8 cellular contexts compared by ENCODE assay signal in genomic region chr20:45470939-45471338, GRCh38. TPM values are rescaled to one million over a fixed set of nuclear protein-coding genes. Genes with fewer than 3 reads are reported as not detected.
DNase-seq lines count a peak whose midpoint lies in the region; ATAC-seq and TF ChIP-seq lines count a peak whose summit lies in the region.

No MANE protein-coding gene starts in this region.

- DNase-seq in Right ventricle myocardium inferior (ENCODE audit: missing footprints) = no peak
- no peak for DNase-seq in cardiac septum (ENCODE audit: low spot score)
- DNase-seq in RWPE2 (ENCODE audit: low spot score) = peak; percentile 66
- DNase-seq in head of caudate nucleus = peak in 31 of 42 donors; percentile 21 to 72 (median 40)
- DNase-seq in sciatic nerve (ENCODE audit: low spot score) = no peak
- no peak for DNase-seq in mesenteric fat pad (ENCODE audit: low spot score)
- no peak for DNase-seq in dedifferentiated amniotic fluid mesenchymal stem cell (ENCODE audit: extremely low spot score)
- DNase-seq in WERI-Rb-1 = no peak

- TF ChIP-seq CTCF in RWPE2 (IDR thresholded peaks at IDR 0.05; ENCODE audit: poor library complexity, severe bottlenecking) = peak; percentile 32
- no peak for TF ChIP-seq CTCF in WERI-Rb-1 (IDR thresholded peaks at IDR 0.05; ENCODE audit: low read depth, low read length)

- no peak overlapping the region for H3K4me3 ChIP-seq in RWPE2 (ENCODE audit: severe bottlenecking)
- no peak overlapping the region for H3K4me3 ChIP-seq in WERI-Rb-1 (ENCODE audit: low read depth, low read length)

- ATAC-seq in Right ventricle myocardium inferior = peak; percentile 23
- no peak for ATAC-seq in RWPE2 (ENCODE audit: low read depth)
- peak; percentile 44 for ATAC-seq in sciatic nerve

- H3K27me3 ChIP-seq in RWPE2 (ENCODE audit: insufficient read depth, poor library complexity, severe bottlenecking) = peaks cover 76% of the 10 kb centered on the region
- H3K27me3 ChIP-seq in WERI-Rb-1 (ENCODE audit: insufficient read depth, low read depth, severe bottlenecking) = no peaks in the 10 kb centered on the region

- H3K9me3 ChIP-seq in RWPE2 (ENCODE audit: severe bottlenecking) (no peaks in the 10 kb centered on the region), WERI-Rb-1 (ENCODE audit: severe bottlenecking) (no peaks in the 10 kb centered on the region)

- H3K4me1 ChIP-seq in RWPE2 (ENCODE audit: insufficient read depth, poor library complexity, severe bottlenecking) = no peaks in the 10 kb centered on the region

- intact Hi-C loops in Right ventricle myocardium inferior (cut with DNase I) (no loop called here), cardiac septum (cut with DNase I) (no loop called here), head of caudate nucleus (cut with DNase I) (no loop called here), sciatic nerve (cut with DNase I) (no loop called here)

- H3K36me3 ChIP-seq in RWPE2 (ENCODE audit: low read depth) = no peaks in the 10 kb centered on the region
- no peaks in the 10 kb centered on the region for H3K36me3 ChIP-seq in WERI-Rb-1

- H3K27ac ChIP-seq in RWPE2 (ENCODE audit: poor library complexity, severe bottlenecking) (no peak overlapping the region), WERI-Rb-1 (no peak overlapping the region)

RNA-seq across cellular contexts. Expression of gene WFDC2, which starts 1.4 kb away (rescaled TPM):
- total RNA-seq in Right ventricle myocardium inferior = 0.95 TPM
- total RNA-seq in cardiac septum = 1.0 TPM
- 4.1 TPM for total RNA-seq in sciatic nerve
- total RNA-seq in mesenteric fat pad = not detected

RNA-seq across cellular contexts. Expression of gene SPINT3, which starts 44.5 kb away (rescaled TPM):
- total RNA-seq in Right ventricle myocardium inferior (not detected), cardiac septum (not detected), sciatic nerve (not detected), mesenteric fat pad (not detected)

RNA-seq across cellular contexts. Expression of gene PIGT, which starts 55.0 kb away (rescaled TPM):
- total RNA-seq in Right ventricle myocardium inferior (114 TPM), cardiac septum (139 TPM), sciatic nerve (67.4 TPM), mesenteric fat pad (90.9 TPM)

Comparison
In these comparisons a context has a peak if more than half of its experiments do, and no peak if none do; other contexts are left out.
1. DNase-seq: peak in RWPE2 (single experiment) and head of caudate nucleus (31 of 42); none in Right ventricle myocardium inferior (single experiment), cardiac septum (single experiment), sciatic nerve (single experiment), mesenteric fat pad (single experiment), dedifferentiated amniotic fluid mesenchymal stem cell (single experiment) and WERI-Rb-1 (single experiment).